Comparison of ENCODE assay signal across 17 cellular contexts in the genomic region with DNA sequence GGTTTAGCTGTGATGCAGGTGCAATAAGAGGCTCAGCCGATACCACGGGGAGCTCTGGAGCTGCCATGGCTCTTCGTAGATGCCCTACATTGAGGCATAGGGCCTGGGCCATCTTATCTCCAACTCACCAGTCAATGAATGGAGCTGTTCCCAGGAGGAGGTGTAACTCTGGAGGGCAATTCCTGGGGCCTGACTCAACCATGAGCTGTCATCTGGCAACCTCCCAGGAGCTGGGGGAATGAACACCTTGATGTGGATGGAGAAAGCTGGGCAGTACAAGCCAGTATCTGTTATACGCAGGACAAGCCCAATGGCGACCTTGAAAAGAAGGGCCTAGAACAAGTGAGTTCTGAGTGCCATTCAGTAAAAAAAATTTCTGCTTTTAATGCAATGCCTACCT.
A peak's percentile ranks its signal among the peaks of the same experiment; 100 is the strongest.
DNase-seq lines count a peak whose midpoint lies in the region; ATAC-seq, FAIRE-seq and TF ChIP-seq lines count a peak whose summit lies in the region.
"Had no signal": no experiment of that assay in that cellular context is flagged by ENCODE, and none has a peak within 500 bp of the region (broad histone marks: within the 10 kb centered on the region; RNA-seq: fewer than 3 reads in every experiment).

No MANE protein-coding gene starts in this region.

- no peak for FAIRE-seq in HepG2 (lab: Jason Lieb, UNC)
- FAIRE-seq: A549, endometrium had no signal

- H3K36me3 ChIP-seq in HepG2 (replicated peaks in 1 of 2; ENCODE audit: control insufficient read depth in 1 of 2, insufficient read depth in 2 of 2, low read length in 2 of 2): no peaks in the 10 kb centered on the region
- H3K36me3 ChIP-seq in right lobe of liver: no peaks in the 10 kb centered on the region
- H3K36me3 ChIP-seq: tibial nerve had no signal

- in situ Hi-C loops in HepG2 (cut with HindIII; ENCODE audit: extremely low pct_ligation_motif_present, low pct_unique_long_range_greater_than_20kb): no loop called here

- H3K9ac ChIP-seq in HepG2 (ENCODE audit: insufficient read depth, low read depth, low read length): no peak overlapping the region

- H3K9me3 ChIP-seq in HepG2 (ENCODE audit: low read length): 0 out of 2 replicates have a peak, but pooled peaks cover 5% of the 10 kb centered on the region
- H3K9me3 ChIP-seq in right lobe of liver: no peaks in the 10 kb centered on the region
- H3K9me3 ChIP-seq: A549, tibial nerve had no signal

- intact Hi-C loops in HepG2 (cut with micrococcal nuclease; ENCODE audit: unreplicated experiment) (no loop called here), right lobe of liver (cut with DNase I) (no loop called here)

- CTCF ChIA-PET in HepG2 (lab: Yijun Ruan, JAX; ENCODE audit: low intra/inter-chr PET ratio, low total read pairs): no interaction called here

- no peaks in the 10 kb centered on the region for H3K79me2 ChIP-seq in HepG2 (ENCODE audit: insufficient read depth, low read length)

- H3K4me2 ChIP-seq in HepG2 (ENCODE audit: low read depth, low read length): no peak overlapping the region
- H3K4me2 ChIP-seq: A549 had no signal

- TF ChIP-seq EP300 in HepG2 (IDR thresholded peaks at IDR 0.05; ENCODE audit: low read depth in 2 of 2, low read length in 2 of 2): no peak
- TF ChIP-seq EP300 in HepG2 (CRISPR knock-in tag; IDR thresholded peaks at IDR 0.05; ENCODE audit: borderline replicate concordance): no peak

- peak; percentile 22; the same call in 1 of the 3 replicates for ATAC-seq in HepG2
- no peak for ATAC-seq in right lobe of liver
- ATAC-seq in GM21381 (IDR thresholded peaks at IDR 0.05; ENCODE audit: unreplicated experiment): no peak
- ATAC-seq: A549; activated naive CD4-positive, alpha-beta T cell treated with anti-CD3 and anti-CD28 coated beads, Interleukin-2, amount 50 U/mL, for 72 hours; stimulated activated naive B cell treated with anti-CD40 and anti-IgM and Interleukin-4, amounts not matched to agents 10 μg/mL and 1 μg/mL and 100 μg/mL, for 72 hours had no signal

- TF ChIP-seq CTCF in HepG2 (CRISPR knock-in tag; IDR thresholded peaks at IDR 0.05): no peak
- TF ChIP-seq CTCF in right lobe of liver (IDR thresholded peaks at IDR 0.05): no peak

- no peak overlapping the region for H2AFZ ChIP-seq in HepG2 (ENCODE audit: low read length)

- TF ChIP-seq RAD21 in HepG2 (CRISPR knock-in tag; IDR thresholded peaks at IDR 0.05): no peak

- 32% methylated on average over 5 of the region's 5 CpGs for WGBS in HepG2 (ENCODE audit: low lambda C conversion rate)
- WGBS in right lobe of liver (ENCODE audit: insufficient coverage, low coverage, low lambda C conversion rate, missing lambda C conversion rate): 83% methylated on average over 4 of the region's 5 CpGs

- TF ChIP-seq POLR2A in HepG2 (IDR thresholded peaks at IDR 0.05; ENCODE audit: insufficient read depth in 1 of 2, low read depth in 2 of 2, low read length in 2 of 2) (no peak), right lobe of liver (IDR thresholded peaks at IDR 0.05) (no peak)

- H3K4me3 ChIP-seq in HepG2 (replicated peaks in 1 of 3; ENCODE audit: insufficient read depth in 1 of 3, low read depth in 2 of 3, low read length in 3 of 3): no peak overlapping the region
- no peak overlapping the region for H3K4me3 ChIP-seq in right lobe of liver
- H3K4me3 ChIP-seq: A549, tibial nerve had no signal

- no peaks in the 10 kb centered on the region for H3K4me1 ChIP-seq in HepG2 (ENCODE audit: insufficient read depth, low read length)
- H3K4me1 ChIP-seq in right lobe of liver: no peaks in the 10 kb centered on the region
- H3K4me1 ChIP-seq: A549, tibial nerve had no signal

- H3K27me3 ChIP-seq in HepG2 (ENCODE audit: control insufficient read depth in 1 of 2, insufficient read depth in 2 of 2, low read length in 2 of 2) (no peaks in the 10 kb centered on the region), right lobe of liver (no peaks in the 10 kb centered on the region)
- H3K27me3 ChIP-seq: tibial nerve had no signal

- no TSS peak for BruUV-seq in HepG2 (replicated peaks; lab: Mats Ljungman, UMichigan)

- H3K27ac ChIP-seq in HepG2 (ENCODE audit: extremely low read length, insufficient read depth, low read length): no peak overlapping the region
- no peak overlapping the region for H3K27ac ChIP-seq in right lobe of liver
- H3K27ac ChIP-seq: A549, tibial nerve had no signal

- DNase-seq in HepG2 (ENCODE audit: low spot score) (peak; percentile 45), right lobe of liver (no peak), T1000 (lab: John Stamatoyannopoulos, UW) (peak; percentile 58), glomerular visceral epithelial cell (ENCODE audit: extremely low spot score) (peak; percentile 78), occipital lobe (lab: John Stamatoyannopoulos, UW) (no peak), D341Med (ENCODE audit: low spot score) (no peak)
- DNase-seq in activated T-cell treated with anti-CD3 and anti-CD28 coated beads, Interleukin-2, amount 50 U/mL, for 1 hour: no peak
- DNase-seq: activated CD4-positive, alpha-beta T cell treated with anti-CD3 and anti-CD28 coated beads, Interleukin-2, amount 10 ng/mL, durations not matched to agents 7 days and 5 days; caudate nucleus; NCI-H146; nephron progenitor cell; stimulated activated naive B cell treated with anti-CD40 and anti-IgM and Interleukin-4, amounts not matched to agents 10 μg/mL and 1 μg/mL and 100 μg/mL, for 72 hours had no signal

- POLR2A ChIA-PET in HepG2 (lab: Yijun Ruan, JAX): no interaction called here

- no peaks in the 10 kb centered on the region for H4K20me1 ChIP-seq in HepG2 (ENCODE audit: insufficient read depth, low read length)

TF ChIP-seq in HepG2, 621 proteins besides CTCF, POLR2A, EP300 and RAD21:
- TF ChIP-seq ZNF451 (CRISPR knock-in tag; IDR thresholded peaks at IDR 0.05) (no peak), FOSL2 (CRISPR knock-in tag; IDR thresholded peaks at IDR 0.05) (peak; percentile 62), RBFOX2 (IDR thresholded peaks at IDR 0.05; ENCODE audit: low read depth, low read length) (no peak)

Comparison
In these comparisons a context has a peak if more than half of its experiments do, and no peak if none do; other contexts are left out.
1. DNase-seq: peak in HepG2 (single experiment), T1000 (single experiment) and glomerular visceral epithelial cell (single experiment); none in right lobe of liver (0 of 3), occipital lobe (single experiment), D341Med (single experiment) and activated T-cell treated with anti-CD3 and anti-CD28 coated beads, Interleukin-2, amount 50 U/mL, for 1 hour (single experiment).